24 cellular contexts compared by ENCODE assay signal in genomic region chr6:31328355-31328960, GRCh38. TPM values are rescaled to one million over a fixed set of nuclear protein-coding genes. Genes with fewer than 3 reads are reported as not detected.
DNase-seq lines count a peak whose midpoint lies in the region; FAIRE-seq and TF ChIP-seq lines count a peak whose summit lies in the region.
"Had no signal": no experiment of that assay in that cellular context is flagged by ENCODE, and none has a peak within 500 bp of the region (broad histone marks: within the 10 kb centered on the region; RNA-seq: fewer than 3 reads in every experiment).

No MANE protein-coding gene starts in this region.

- H3K27ac ChIP-seq in H9 (ENCODE audit: insufficient read length, low read depth, low read length), result no peak overlapping the region
- H3K27ac ChIP-seq: BLaER1 treated with 17β-estradiol and CSF1 and Interleukin-3, amounts not matched to agents 10 nM and 100 nM; HL-60 had no signal

- no peaks in the 10 kb centered on the region for H3K4me1 ChIP-seq in H9 (ENCODE audit: insufficient read depth, low read length)
- H3K4me1 ChIP-seq: HAP-1 had no signal

- H3T11ph ChIP-seq in H9 (ENCODE audit: low read length), result no peak overlapping the region

- DNase-seq in NCI-H1105 treated with DMSO at 0.1 percent for 48 hours (lab: John Stamatoyannopoulos, UW) (peak; percentile 11), NCI-H1105 (lab: John Stamatoyannopoulos, UW) (no peak), H9 (peak; percentile 62), bronchial epithelial cell (ENCODE audit: low read depth) (peak; percentile 8), fibroblast of peridontal ligament (ENCODE audit: extremely low read depth) (peak; percentile 6), EL (no peak), MG63 (no peak), activated gamma-delta T cell (lab: John Stamatoyannopoulos, UW) (no peak)
- DNase-seq: 8988T; CD8-positive, alpha-beta T cell; GDM1; NCI-H1092; NCI-H2081; NCI-H2171; NCI-H345; NCI-H524; NCI-H82; SIG-M5; SK-N-SH had no signal

- H3K9ac ChIP-seq in H9 (ENCODE audit: extremely low read depth, insufficient read length, low read length), result no peak overlapping the region
- H3K9ac ChIP-seq: BLaER1 treated with 17β-estradiol and CSF1 and Interleukin-3, amounts not matched to agents 10 nM and 100 nM; SK-N-SH had no signal

- no peak overlapping the region for H2AFZ ChIP-seq in H9 (ENCODE audit: low read length)

- H3K9me3 Mint-ChIP-seq in H9, result peaks cover 35 to 45% of the 10 kb centered on the region in 2 experiments

- H4K8ac ChIP-seq in H9 (replicated peaks; ENCODE audit: insufficient read length, low read depth, low read length), result no peak overlapping the region

- H3K4ac ChIP-seq in H9 (ENCODE audit: low read depth, low read length), result no peak overlapping the region

- H2BK20ac ChIP-seq in H9 (ENCODE audit: low read depth, low read length, poor library complexity, severe bottlenecking), result no peak overlapping the region

- no peak overlapping the region for H4K5ac ChIP-seq in H9 (ENCODE audit: insufficient read length, low read depth, low read length)

- H2BK15ac ChIP-seq in H9 (ENCODE audit: low read depth, low read length), result no peak overlapping the region

- H2AK5ac ChIP-seq in H9 (ENCODE audit: insufficient read length, low read length), result no peak overlapping the region

- no peaks in the 10 kb centered on the region for H3K23me2 ChIP-seq in H9 (ENCODE audit: insufficient read length, low read depth, low read length, poor library complexity, severe bottlenecking)

- H3K4me1 Mint-ChIP-seq in H9, result no peaks in the 10 kb centered on the region

- no CpG with 5 or more reads among the region's 7 CpGs for WGBS in H9 (ENCODE audit: extremely low coverage, insufficient read length, low lambda C conversion rate)

- H3K23ac ChIP-seq in H9 (ENCODE audit: insufficient read length, low read depth, low read length), result no peak overlapping the region

- H2BK120ac ChIP-seq in H9 (ENCODE audit: low read depth, low read length, poor library complexity, severe bottlenecking), result no peak overlapping the region

- peaks cover 6% of the 10 kb centered on the region for H3K9me3 ChIP-seq in H9 (ENCODE audit: control insufficient read depth, low read depth, low read length)
- no peaks in the 10 kb centered on the region for H3K9me3 ChIP-seq in MG63
- H3K9me3 ChIP-seq: HAP-1 had no signal

- H3K36me3 Mint-ChIP-seq in H9 (ENCODE audit: insufficient read depth in 1 of 3, low read depth in 3 of 3), result peaks cover 0 to 38% (median 20%) of the 10 kb centered on the region in 3 experiments; a peak in 6 of 7 replicates
- H3K36me3 Mint-ChIP-seq: CD8-positive, alpha-beta T cell had no signal

- H3K14ac ChIP-seq in H9 (ENCODE audit: insufficient read depth, low read length), result no peak overlapping the region

- TF ChIP-seq CTCF in H9 (conservative IDR thresholded peaks at IDR 0.05) (no peak), bronchial epithelial cell (IDR thresholded peaks at IDR 0.05; ENCODE audit: insufficient read depth, low read length, severe bottlenecking) (no peak)

- no peak for FAIRE-seq in bronchial epithelial cell (lab: Jason Lieb, UNC)
- FAIRE-seq: HepG2, K562 had no signal

- no peaks in the 10 kb centered on the region for H3K27me3 ChIP-seq in H9 (ENCODE audit: insufficient read depth, low read length)
- no peaks in the 10 kb centered on the region for H3K27me3 ChIP-seq in bronchial epithelial cell (ENCODE audit: control insufficient read depth, insufficient read depth, low read length)
- H3K27me3 ChIP-seq in MG63, result no peaks in the 10 kb centered on the region
- H3K27me3 ChIP-seq: BLaER1 treated with 17β-estradiol and CSF1 and Interleukin-3, amounts not matched to agents 10 nM and 100 nM had no signal

- H3K79me2 ChIP-seq in H9 (ENCODE audit: insufficient read depth, low read length), result no peaks in the 10 kb centered on the region

- no peak overlapping the region for H3K56ac ChIP-seq in H9 (ENCODE audit: insufficient read length, low read depth, low read length)

- H4K91ac ChIP-seq in H9 (ENCODE audit: insufficient read length, low read depth, low read length), result no peak overlapping the region

- H3K79me1 ChIP-seq in H9 (ENCODE audit: insufficient read depth, low read depth, low read length, poor library complexity, severe bottlenecking), result no peaks in the 10 kb centered on the region

- no peak overlapping the region for H3K4me2 ChIP-seq in H9 (ENCODE audit: insufficient read depth, insufficient read length, low read length)
- H3K4me2 ChIP-seq: BLaER1 treated with 17β-estradiol and CSF1 and Interleukin-3, amounts not matched to agents 10 nM and 100 nM; SK-N-SH had no signal

- H3K18ac ChIP-seq in H9 (ENCODE audit: insufficient read length, low read depth, low read length), result no peak overlapping the region

- H3K4me3 ChIP-seq in bronchial epithelial cell (ENCODE audit: low read depth, low read length) (no peak overlapping the region), MG63 (no peak overlapping the region)
- H3K4me3 ChIP-seq: BLaER1 treated with 17β-estradiol and CSF1 and Interleukin-3, amounts not matched to agents 10 nM and 100 nM; HAP-1; K562 had no signal

- no peak overlapping the region for H2BK12ac ChIP-seq in H9 (ENCODE audit: insufficient read length, low read depth, low read length)

- peak overlapping the region in 2 of 3 experiments; percentile 57 to 74; a peak in 1 of 7 replicates for H3K27ac Mint-ChIP-seq in H9
- H3K27ac Mint-ChIP-seq: CD8-positive, alpha-beta T cell had no signal

- H3K4me3 Mint-ChIP-seq in H9, result no peak overlapping the region
- H3K4me3 Mint-ChIP-seq: CD8-positive, alpha-beta T cell had no signal

- H3K36me3 ChIP-seq in bronchial epithelial cell (ENCODE audit: control insufficient read depth, insufficient read depth, low read length) (no peaks in the 10 kb centered on the region), MG63 (no peaks in the 10 kb centered on the region)
- H3K36me3 ChIP-seq: BLaER1 treated with 17β-estradiol and CSF1 and Interleukin-3, amounts not matched to agents 10 nM and 100 nM; HAP-1 had no signal

- H4K20me1 ChIP-seq in H9 (ENCODE audit: control insufficient read depth, insufficient read depth, insufficient read length), result no peaks in the 10 kb centered on the region
- H4K20me1 ChIP-seq: BLaER1 treated with 17β-estradiol and CSF1 and Interleukin-3, amounts not matched to agents 10 nM and 100 nM had no signal

- H2BK5ac ChIP-seq in H9 (ENCODE audit: insufficient read length, low read length), result no peak overlapping the region

- H3K27me3 Mint-ChIP-seq in H9 (ENCODE audit: low read depth), result peaks cover 8% of the 10 kb centered on the region

RNA-seq across cellular contexts. Expression of gene HLA-B, which starts 28.5 kb away (rescaled TPM):
- total RNA-seq in H9 (2021) (68.6 and 70.7 TPM in 2 replicates), bronchial epithelial cell (46.9 and 59.5 TPM in 2 replicates)
- total RNA-seq in MG63 (2014; rRNA removed; shearing (Covaris generic); ENCODE audit: low replicate concordance), result 35.3 and 69.1 TPM in 2 replicates

RNA-seq across cellular contexts. Expression of gene HLA-C, which starts 56.6 kb away (rescaled TPM):
- total RNA-seq in H9 (2021), result 239 and 241 TPM in 2 replicates
- total RNA-seq in bronchial epithelial cell, result 203 and 285 TPM in 2 replicates
- total RNA-seq in MG63 (2014; rRNA removed; shearing (Covaris generic); ENCODE audit: low replicate concordance), result 252 and 364 TPM in 2 replicates

Comparison
In these comparisons a context has a peak if more than half of its experiments do, and no peak if none do; other contexts are left out.
1. DNase-seq: peak in NCI-H1105 treated with DMSO at 0.1 percent for 48 hours (single experiment), H9 (single experiment), bronchial epithelial cell (single experiment) and fibroblast of peridontal ligament (single experiment); none in NCI-H1105 (single experiment), EL (single experiment), MG63 (single experiment) and activated gamma-delta T cell (single experiment).